In genomic region chr12:123049398-123050250, GRCh38 we compare ENCODE assay signal across 15 cellular contexts.
DNase-seq lines count a peak whose midpoint lies in the region; ATAC-seq and TF ChIP-seq lines count a peak whose summit lies in the region.
"Had no signal": no experiment of that assay in that cellular context is flagged by ENCODE, and none has a peak within 500 bp of the region (broad histone marks: within the 10 kb centered on the region; RNA-seq: fewer than 3 reads in every experiment).

No MANE protein-coding gene starts in this region.

- no peaks in the 10 kb centered on the region for H3K36me3 ChIP-seq in liver (ENCODE audit: control insufficient read depth in 4 of 4, insufficient read depth in 3 of 4, low read depth in 1 of 4, low read length in 3 of 4)
- H3K36me3 ChIP-seq in right lobe of liver: no peaks in the 10 kb centered on the region
- no peaks in the 10 kb centered on the region for H3K36me3 ChIP-seq in esophagus squamous epithelium
- H3K36me3 ChIP-seq in neural cell (ENCODE audit: insufficient read depth, low read length): no peaks in the 10 kb centered on the region
- H3K36me3 ChIP-seq: suprapubic skin had no signal

- no peak for ATAC-seq in right lobe of liver
- ATAC-seq in HG03135 (IDR thresholded peaks at IDR 0.05; ENCODE audit: unreplicated experiment): no peak
- no peak for ATAC-seq in CD4-positive, alpha-beta T cell (ENCODE audit: poor library complexity)

- H3F3A ChIP-seq in neural cell (ENCODE audit: insufficient read depth, low read length, poor library complexity, severe bottlenecking): no peaks in the 10 kb centered on the region

- no peaks in the 10 kb centered on the region for H4K20me1 ChIP-seq in neural cell (ENCODE audit: insufficient read depth)

- H3K4me1 Mint-ChIP-seq in CD4-positive, alpha-beta T cell (ENCODE audit: low read depth): peaks cover 16% of the 10 kb centered on the region

- H3K4me1 ChIP-seq in liver (ENCODE audit: control insufficient read depth in 4 of 4, insufficient read depth in 4 of 4, low read length in 3 of 4): peaks cover 0 to 50% (median 26%) of the 10 kb centered on the region in 4 donors
- H3K4me1 ChIP-seq in right lobe of liver: peaks cover 0 to 33% (median 13%) of the 10 kb centered on the region in 4 donors
- H3K4me1 ChIP-seq in esophagus squamous epithelium: peaks cover 0 to 49% (median 15%) of the 10 kb centered on the region in 3 donors

- H3K4me3 Mint-ChIP-seq in CD4-positive, alpha-beta T cell: no peak overlapping the region
- H3K4me3 Mint-ChIP-seq: activated CD4-positive, alpha-beta memory T cell treated with anti-CD3 and anti-CD28 coated beads for 36 hours; T-helper 1 cell treated with Interleukin-12 subunit alpha and Interleukin-12 subunit beta and Interleukin-4 antibody, amounts not matched to agents 30 μg/mL and 1 μg/mL, for 36 hours had no signal

- no peak for TF ChIP-seq RAD21 in liver (IDR thresholded peaks at IDR 0.05)
- no peak for TF ChIP-seq RAD21 in neural cell (conservative IDR thresholded peaks at IDR 0.05)

- H3K27ac Mint-ChIP-seq in CD4-positive, alpha-beta T cell: no peak overlapping the region
- H3K27ac Mint-ChIP-seq: activated CD4-positive, alpha-beta memory T cell treated with anti-CD3 and anti-CD28 coated beads for 36 hours; T-helper 1 cell treated with Interleukin-12 subunit alpha and Interleukin-12 subunit beta and Interleukin-4 antibody, amounts not matched to agents 30 μg/mL and 1 μg/mL, for 36 hours had no signal

- H3K9me3 Mint-ChIP-seq in CD4-positive, alpha-beta T cell: no peaks in the 10 kb centered on the region
- H3K9me3 Mint-ChIP-seq: activated CD4-positive, alpha-beta memory T cell treated with anti-CD3 and anti-CD28 coated beads for 36 hours; IgD-negative memory B cell; T-helper 1 cell treated with Interleukin-12 subunit alpha and Interleukin-12 subunit beta and Interleukin-4 antibody, amounts not matched to agents 30 μg/mL and 1 μg/mL, for 36 hours had no signal

- no peaks in the 10 kb centered on the region for H3K9me2 ChIP-seq in neural cell (ENCODE audit: insufficient read depth, low read length)

- H3K9ac ChIP-seq in liver (ENCODE audit: low read depth in 1 of 2, low read length in 2 of 2) (no peak overlapping the region), neural cell (ENCODE audit: low read length) (no peak overlapping the region)

- TF ChIP-seq CTCF in liver (IDR thresholded peaks at IDR 0.05; ENCODE audit: low read depth, low read length, missing input control): no peak
- TF ChIP-seq CTCF in right lobe of liver (IDR thresholded peaks at IDR 0.05): no peak
- no peak for TF ChIP-seq CTCF in esophagus squamous epithelium (IDR thresholded peaks at IDR 0.05)
- no peak for TF ChIP-seq CTCF in neural cell (IDR thresholded peaks at IDR 0.05; ENCODE audit: poor library complexity, severe bottlenecking)
- TF ChIP-seq CTCF in CD4-positive, alpha-beta T cell (IDR thresholded peaks at IDR 0.05): no peak

- CTCF ChIA-PET in CD4-positive, alpha-beta T cell (lab: Charles Lee): no interaction called here

- no peak overlapping the region for H3K4me3 ChIP-seq in liver (ENCODE audit: low read depth in 1 of 3, low read length in 3 of 3)
- H3K4me3 ChIP-seq in right lobe of liver: no peak overlapping the region
- H3K4me3 ChIP-seq in esophagus squamous epithelium: no peak overlapping the region
- no peak overlapping the region for H3K4me3 ChIP-seq in neural cell (ENCODE audit: low read length)
- H3K4me3 ChIP-seq: suprapubic skin had no signal

- no peak for TF ChIP-seq EP300 in neural cell (conservative IDR thresholded peaks at IDR 0.05; ENCODE audit: poor library complexity, severe bottlenecking)

- DNase-seq in right lobe of liver: no peak
- DNase-seq in esophagus squamous epithelium (lab: John Stamatoyannopoulos, UW): no peak
- no peak for DNase-seq in CD4-positive, alpha-beta T cell
- no peak for DNase-seq in SKM-1 (lab: John Stamatoyannopoulos, UW; ENCODE audit: unreplicated experiment)
- DNase-seq in NCI-H1694 (lab: John Stamatoyannopoulos, UW): no peak
- DNase-seq: effector CD8-positive, alpha-beta T cell; midbrain; NCI-H187 treated with DMSO at 0.1 percent for 48 hours had no signal

- peaks cover under 1% of the 10 kb centered on the region for H3K36me3 Mint-ChIP-seq in CD4-positive, alpha-beta T cell (ENCODE audit: low read depth)
- H3K36me3 Mint-ChIP-seq: activated CD4-positive, alpha-beta memory T cell treated with anti-CD3 and anti-CD28 coated beads for 36 hours; IgD-negative memory B cell had no signal

- TF ChIP-seq POLR2A in right lobe of liver (IDR thresholded peaks at IDR 0.05) (no peak), esophagus squamous epithelium (IDR thresholded peaks at IDR 0.05) (no peak)

- H3K9me3 ChIP-seq in liver (ENCODE audit: control insufficient read depth in 4 of 4, low read length in 3 of 4) (no peaks in the 10 kb centered on the region), right lobe of liver (no peaks in the 10 kb centered on the region), esophagus squamous epithelium (no peaks in the 10 kb centered on the region), neural cell (ENCODE audit: low read length) (no peaks in the 10 kb centered on the region)
- H3K9me3 ChIP-seq in CD4-positive, alpha-beta T cell (ENCODE audit: control insufficient read depth, low read length): no peaks in the 10 kb centered on the region
- H3K9me3 ChIP-seq: suprapubic skin had no signal

- intact Hi-C loops in right lobe of liver (cut with DNase I): loop anchor here in 1 of 2 donors (10.0 kb wide), 1 partner anchor 95 kb away; no protein-coding TSS in a partner anchor
- intact Hi-C loops in esophagus squamous epithelium (cut with DNase I): loop anchor here (10.0 kb wide), 1 partner anchor 95 kb away; no protein-coding TSS in a partner anchor
- intact Hi-C loops in CD4-positive, alpha-beta T cell (cut with DNase I, micrococcal nuclease): loop anchor here in 1 of 2 experiments (10.0 kb wide), 1 partner anchor 565 kb away; no protein-coding TSS in a partner anchor

- WGBS in liver: 92% methylated on average over 8 of the region's 8 CpGs
- 80% methylated on average over 6 of the region's 8 CpGs for WGBS in right lobe of liver (ENCODE audit: insufficient coverage, low coverage, low lambda C conversion rate, missing lambda C conversion rate)
- 86 to 90% methylated on average over 7 to 8 of the region's 8 CpGs for WGBS in esophagus squamous epithelium, 2 donors

- no peak overlapping the region for H2AFZ ChIP-seq in neural cell (ENCODE audit: low read depth, low read length)

- H3K4me2 ChIP-seq in neural cell (ENCODE audit: low read length): no peak overlapping the region

- H3K27ac ChIP-seq in liver (ENCODE audit: low read depth in 1 of 2, low read length in 2 of 2) (peak overlapping the region; percentile 43), right lobe of liver (peak overlapping the region in 1 of 3 donors; percentile 42), esophagus squamous epithelium (peak overlapping the region in 3 of 4 donors; percentile 47 to 56 (median 53)), neural cell (ENCODE audit: low read length) (peak overlapping the region; percentile 2)
- H3K27ac ChIP-seq in CD4-positive, alpha-beta T cell (ENCODE audit: low read depth, low read length): no peak overlapping the region
- H3K27ac ChIP-seq: suprapubic skin had no signal

- POLR2A ChIA-PET in CD4-positive, alpha-beta T cell (lab: Charles Lee): interaction anchor here (0.6 kb wide), 1 partner anchor 14 kb away, joined by 3 read pairs; no protein-coding TSS in a partner anchor

- no peaks in the 10 kb centered on the region for H3K27me3 Mint-ChIP-seq in CD4-positive, alpha-beta T cell
- H3K27me3 Mint-ChIP-seq: activated CD4-positive, alpha-beta memory T cell treated with anti-CD3 and anti-CD28 coated beads for 36 hours had no signal

- no peaks in the 10 kb centered on the region for H3K79me2 ChIP-seq in neural cell (replicated peaks; ENCODE audit: insufficient read depth, low read length)

- H3K27me3 ChIP-seq in liver (ENCODE audit: control insufficient read depth in 4 of 4, insufficient read depth in 4 of 4, low read length in 3 of 4) (no peaks in the 10 kb centered on the region), right lobe of liver (no peaks in the 10 kb centered on the region), esophagus squamous epithelium (no peaks in the 10 kb centered on the region), neural cell (ENCODE audit: insufficient read depth, low read depth, low read length) (no peaks in the 10 kb centered on the region)
- no peaks in the 10 kb centered on the region for H3K27me3 ChIP-seq in CD4-positive, alpha-beta T cell (ENCODE audit: control insufficient read depth, insufficient read depth, low read length)
- H3K27me3 ChIP-seq: suprapubic skin had no signal

TF ChIP-seq in liver, 16 proteins besides CTCF, POLR2A, EP300 and RAD21:
- TF ChIP-seq RXRA (IDR thresholded peaks at IDR 0.05) (no peak), HNF4G (IDR thresholded peaks at IDR 0.05) (no peak)

TF ChIP-seq in neural cell, 6 proteins besides CTCF, POLR2A, EP300 and RAD21:
- TF ChIP-seq SMC3 (conservative IDR thresholded peaks at IDR 0.05; ENCODE audit: poor library complexity): no peak
- peak; percentile 13 for TF ChIP-seq POLR2AphosphoS5 (IDR thresholded peaks at IDR 0.05)
